In genomic region chr1:162596514-162597170, GRCh38 we compare ENCODE assay signal across 23 cellular contexts. TPM values are rescaled to one million over a fixed set of nuclear protein-coding genes. Genes with fewer than 3 reads are reported as not detected.
DNase-seq lines count a peak whose midpoint lies in the region; ATAC-seq, FAIRE-seq and TF ChIP-seq lines count a peak whose summit lies in the region.
"Had no signal": no experiment of that assay in that cellular context is flagged by ENCODE, and none has a peak within 500 bp of the region (broad histone marks: within the 10 kb centered on the region; RNA-seq: fewer than 3 reads in every experiment).

No MANE protein-coding gene starts in this region.

- CTCF ChIA-PET in Caco-2 (lab: Charles Lee): interaction anchor here (0.9 to 1.7 kb wide), 3 partner anchors 16 to 239 kb away, joined by 3 to 5 read pairs (median 4); no protein-coding TSS in a partner anchor
- CTCF ChIA-PET in HepG2 (lab: Yijun Ruan, JAX; ENCODE audit: low intra/inter-chr PET ratio, low total read pairs): no interaction called here

- H3K36me3 ChIP-seq in Caco-2 (ENCODE audit: control insufficient read depth, insufficient read depth, low read length): no peaks in the 10 kb centered on the region; the same call in 1 of the 2 replicates
- H3K36me3 ChIP-seq in endocrine pancreas (ENCODE audit: control insufficient read depth, insufficient read depth, low read length): peaks cover 2% of the 10 kb centered on the region
- peaks cover 6 to 60% of the 10 kb centered on the region in 2 experiments for H3K36me3 ChIP-seq in HepG2 (replicated peaks in 1 of 2; ENCODE audit: control insufficient read depth in 1 of 2, insufficient read depth in 2 of 2, low read length in 2 of 2)

- ATAC-seq in HepG2 (peak; percentile 89), HG02763 (IDR thresholded peaks at IDR 0.05; ENCODE audit: unreplicated experiment) (no peak), HG02840 (IDR thresholded peaks at IDR 0.05; ENCODE audit: low FRiP score, unreplicated experiment) (no peak)
- ATAC-seq: Panc1 had no signal

- TF ChIP-seq CTCF in Caco-2 (IDR thresholded peaks at IDR 0.05; ENCODE audit: insufficient read depth in 1 of 2, low read depth in 1 of 2, low read length in 1 of 2, severe bottlenecking in 1 of 2, unreplicated experiment in 1 of 2) (no peak), HepG2 (CRISPR knock-in tag; IDR thresholded peaks at IDR 0.05) (no peak)

- TF ChIP-seq EP300 in HepG2 (IDR thresholded peaks at IDR 0.05; ENCODE audit: low read depth in 2 of 2, low read length in 2 of 2): peak in 1 of 2 experiments; percentile 73; a peak in 2 of 4 replicates
- TF ChIP-seq EP300 in HepG2 (CRISPR knock-in tag; IDR thresholded peaks at IDR 0.05; ENCODE audit: borderline replicate concordance): no peak

- TF ChIP-seq RAD21 in HepG2 (CRISPR knock-in tag; IDR thresholded peaks at IDR 0.05): no peak

- no peak overlapping the region for H2AFZ ChIP-seq in HepG2 (ENCODE audit: low read length)

- POLR2A ChIA-PET in Caco-2 (lab: Charles Lee) (no interaction called here), HepG2 (lab: Yijun Ruan, JAX) (interaction anchor here (1.8 kb wide), 1 partner anchor 35 kb away, joined by 9 read pairs; the partner anchor contains the start of gene UAP1)

- H4K20me1 ChIP-seq in HepG2 (ENCODE audit: insufficient read depth, low read length): no peaks in the 10 kb centered on the region

- peaks cover 5% of the 10 kb centered on the region for H3K36me3 Mint-ChIP-seq in Caco-2 (ENCODE audit: insufficient read depth, unreplicated experiment)

- peak in 1 of 2 experiments; percentile 14 for DNase-seq in Caco-2
- DNase-seq in H54 (ENCODE audit: insufficient read length, low spot score): no peak
- DNase-seq in HepG2 (ENCODE audit: low spot score): peak; percentile 83
- DNase-seq in activated effector memory CD4-positive, alpha-beta T cell treated with Interleukin-2 at 50 U/mL for 16 hours: no peak
- no peak for DNase-seq in NCI-H1930 (lab: John Stamatoyannopoulos, UW)
- DNase-seq: 8988T, DMS 273 treated with DMSO at 0.1 percent for 48 hours, GF-D8, H9, Kasumi-1, MG63, NCI-H1048, NCI-H1436, NCI-H2029, NCI-H446, NCI-H69 had no signal

- no peaks in the 10 kb centered on the region for H3K9me3 Mint-ChIP-seq in Caco-2 (ENCODE audit: unreplicated experiment)
- H3K9me3 Mint-ChIP-seq: H9 had no signal

- H3K4me1 ChIP-seq in Caco-2: peaks cover 16% of the 10 kb centered on the region
- peaks cover 12% of the 10 kb centered on the region for H3K4me1 ChIP-seq in endocrine pancreas (ENCODE audit: control insufficient read depth, insufficient read depth, low read length)
- peaks cover 29% of the 10 kb centered on the region for H3K4me1 ChIP-seq in HepG2 (ENCODE audit: insufficient read depth, low read length)
- H3K4me1 ChIP-seq: SJSA1 had no signal

- H3K4me3 ChIP-seq in Caco-2 (ENCODE audit: low read depth, low read length): no peak overlapping the region
- peak overlapping the region; percentile 36 for H3K4me3 ChIP-seq in endocrine pancreas (ENCODE audit: control insufficient read depth, insufficient read depth, low read length)
- no peak overlapping the region; a peak in 2 of 6 replicates for H3K4me3 ChIP-seq in HepG2 (replicated peaks in 1 of 3; ENCODE audit: insufficient read depth in 1 of 3, low read depth in 2 of 3, low read length in 3 of 3)
- H3K4me3 ChIP-seq: MG63, SJSA1 had no signal

- H3K9ac ChIP-seq in endocrine pancreas (ENCODE audit: control insufficient read depth, insufficient read depth, low read length) (no peak overlapping the region), HepG2 (ENCODE audit: insufficient read depth, low read depth, low read length) (peak overlapping the region; percentile 4; the same call in 1 of the 2 replicates)

- peak overlapping the region; percentile 55 for H3K4me2 ChIP-seq in HepG2 (ENCODE audit: low read depth, low read length)

- in situ Hi-C loops in HepG2 (cut with HindIII; ENCODE audit: extremely low pct_ligation_motif_present, low pct_unique_long_range_greater_than_20kb): no loop called here

- no peaks in the 10 kb centered on the region for H3K27me3 Mint-ChIP-seq in Caco-2 (ENCODE audit: insufficient read depth, unreplicated experiment)

- intact Hi-C loops in Caco-2 (cut with micrococcal nuclease; ENCODE audit: unreplicated experiment): no loop called here
- intact Hi-C loops in HepG2 (cut with micrococcal nuclease; ENCODE audit: unreplicated experiment): loop anchor here (5.0 kb wide), 1 partner anchor 34 kb away; the partner anchor contains the start of gene UAP1

- BruUV-seq in Caco-2 (replicated peaks; lab: Mats Ljungman, UMichigan) (no TSS peak), HepG2 (replicated peaks; lab: Mats Ljungman, UMichigan) (no TSS peak)

- H3K27me3 ChIP-seq in Caco-2 (replicated peaks; ENCODE audit: control insufficient read depth, insufficient read depth, low read length): no peaks in the 10 kb centered on the region
- no peaks in the 10 kb centered on the region for H3K27me3 ChIP-seq in endocrine pancreas (ENCODE audit: control insufficient read depth, insufficient read depth, low read length)
- H3K27me3 ChIP-seq in HepG2 (ENCODE audit: control insufficient read depth in 1 of 2, insufficient read depth in 2 of 2, low read length in 2 of 2): no peaks in the 10 kb centered on the region
- H3K27me3 ChIP-seq: MG63, SJSA1 had no signal

- TF ChIP-seq POLR2A in H54 (IDR thresholded peaks at IDR 0.05; ENCODE audit: low read depth, low read length) (no peak), HepG2 (IDR thresholded peaks at IDR 0.05; ENCODE audit: insufficient read depth in 1 of 2, low read depth in 2 of 2, low read length in 2 of 2) (no peak)

- H3K27ac ChIP-seq in HepG2 (ENCODE audit: extremely low read length, insufficient read depth, low read length): peak overlapping the region; percentile 85
- H3K27ac ChIP-seq: SJSA1 had no signal

- peak overlapping the region; percentile 2 for H3K4me3 Mint-ChIP-seq in Caco-2 (ENCODE audit: unreplicated experiment)
- H3K4me3 Mint-ChIP-seq: CD14-positive monocyte, H9 had no signal

- H3K79me2 ChIP-seq in HepG2 (ENCODE audit: insufficient read depth, low read length): no peaks in the 10 kb centered on the region

- no peaks in the 10 kb centered on the region for H3K9me3 ChIP-seq in Caco-2
- no peaks in the 10 kb centered on the region for H3K9me3 ChIP-seq in endocrine pancreas (ENCODE audit: control insufficient read depth, low read length)
- no peaks in the 10 kb centered on the region for H3K9me3 ChIP-seq in HepG2 (ENCODE audit: low read length)
- H3K9me3 ChIP-seq: MG63, SJSA1 had no signal

- peaks cover 9% of the 10 kb centered on the region for H3K4me1 Mint-ChIP-seq in Caco-2 (ENCODE audit: low read depth, unreplicated experiment)
- H3K4me1 Mint-ChIP-seq: CD14-positive monocyte, H9 had no signal

- whole genome bisulfite sequencing in HepG2 (ENCODE audit: low lambda C conversion rate): 21% methylated on average over 2 of the region's 2 CpGs

- FAIRE-seq in H54 (lab: Jason Lieb, UNC) (peak; percentile 27), HepG2 (lab: Jason Lieb, UNC) (peak; percentile 60)
- FAIRE-seq: HTR-8/SVneo had no signal

- H3K27ac Mint-ChIP-seq in Caco-2 (ENCODE audit: unreplicated experiment): no peak overlapping the region
- H3K27ac Mint-ChIP-seq: CD14-positive monocyte, H9 had no signal

RNA-seq across cellular contexts. Expression of gene UAP1, which starts 35.1 kb away (rescaled TPM):
- 35.2 and 39.8 TPM in 2 replicates for total RNA-seq in Caco-2 (2022)
- total RNA-seq in HepG2 (2016; rRNA removed; fragmentation: Illumina TruSeq; extraction: Trizol): 117 and 162 TPM in 2 replicates
- 62.4 and 68.0 TPM in 2 replicates for total RNA-seq in HepG2 (2016; cell fraction: cytosol; rRNA removed; fragmentation: Illumina TruSeq; extraction: Trizol; ENCODE audit: low read depth)
- total RNA-seq in HepG2 (2016; cell fraction: insoluble cytoplasmic fraction; rRNA removed; fragmentation: Illumina TruSeq; extraction: Trizol): 109 and 140 TPM in 2 replicates
- total RNA-seq in HepG2 (2016; cell fraction: membrane; rRNA removed; fragmentation: Illumina TruSeq; extraction: Trizol): 135 and 144 TPM in 2 replicates
- total RNA-seq in HepG2 (2016; cell fraction: nucleus; rRNA removed; fragmentation: Illumina TruSeq; extraction: Trizol): 66.8 and 67.6 TPM in 2 replicates
- 37.9 and 48.4 TPM in 2 replicates for polyA plus RNA-seq in HepG2 (2011; rRNA removed)
- polyA plus RNA-seq in HepG2 (2011; cell fraction: cytosol; rRNA removed): 20.2 and 33.8 TPM in 2 replicates
- 18.1 and 22.9 TPM in 2 replicates for polyA plus RNA-seq in HepG2 (2011; cell fraction: nucleus; rRNA removed)
- 51.4 and 61.8 TPM in 2 replicates for polyA plus RNA-seq in HepG2 (2012)
- 57.2 and 59.6 TPM in 2 replicates for polyA plus RNA-seq in HepG2 (2016; cell fraction: cytosol; fragmentation: Illumina TruSeq; extraction: Trizol; ENCODE audit: low read depth)
- 107 and 111 TPM in 2 replicates for polyA plus RNA-seq in HepG2 (2016; cell fraction: insoluble cytoplasmic fraction; fragmentation: Illumina TruSeq; extraction: Trizol; ENCODE audit: low read depth)
- 89.8 and 91.7 TPM in 2 replicates for polyA plus RNA-seq in HepG2 (2016; cell fraction: membrane; fragmentation: Illumina TruSeq; extraction: Trizol; ENCODE audit: low read depth)
- 62.8 and 91.5 TPM in 2 replicates for polyA plus RNA-seq in HepG2 (2016; cell fraction: nucleus; fragmentation: Illumina TruSeq; extraction: Trizol; ENCODE audit: insufficient read depth, low read depth)
- polyA minus RNA-seq in HepG2 (2011; rRNA and poly(A)+ RNA removed; ENCODE audit: low replicate concordance): 19.0 and 32.6 TPM in 2 replicates
- polyA minus RNA-seq in HepG2 (2011; cell fraction: cytosol; rRNA and poly(A)+ RNA removed): 27.3 and 28.9 TPM in 2 replicates
- polyA minus RNA-seq in HepG2 (2011; cell fraction: nucleus; rRNA and poly(A)+ RNA removed): 69.6 and 72.4 TPM in 2 replicates

RNA-seq across cellular contexts. Expression of gene DDR2, which starts 35.6 kb away (rescaled TPM):
- total RNA-seq in Caco-2 (2022): 0.65 and 0.73 TPM in 2 replicates
- total RNA-seq in HepG2 (2016; rRNA removed; fragmentation: Illumina TruSeq; extraction: Trizol): 0.13 and 0.38 TPM in 2 replicates
- under 0.01 TPM in 1 of 2 replicates, not detected in the other for total RNA-seq in HepG2 (2016; cell fraction: cytosol; rRNA removed; fragmentation: Illumina TruSeq; extraction: Trizol; ENCODE audit: low read depth)
- 0.15 and 0.43 TPM in 2 replicates for total RNA-seq in HepG2 (2016; cell fraction: insoluble cytoplasmic fraction; rRNA removed; fragmentation: Illumina TruSeq; extraction: Trizol)
- 0.10 and 0.22 TPM in 2 replicates for total RNA-seq in HepG2 (2016; cell fraction: membrane; rRNA removed; fragmentation: Illumina TruSeq; extraction: Trizol)
- 1.3 and 2.1 TPM in 2 replicates for total RNA-seq in HepG2 (2016; cell fraction: nucleus; rRNA removed; fragmentation: Illumina TruSeq; extraction: Trizol)
- polyA plus RNA-seq in HepG2 (2011; rRNA removed): 0.30 and 0.36 TPM in 2 replicates
- 0.15 and 0.18 TPM in 2 replicates for polyA plus RNA-seq in HepG2 (2011; cell fraction: cytosol; rRNA removed)
- 0.84 and 1.3 TPM in 2 replicates for polyA plus RNA-seq in HepG2 (2011; cell fraction: nucleus; rRNA removed)
- 0.23 and 0.40 TPM in 2 replicates for polyA plus RNA-seq in HepG2 (2012)
- 0.02 and 0.07 TPM in 2 replicates for polyA plus RNA-seq in HepG2 (2016; cell fraction: cytosol; fragmentation: Illumina TruSeq; extraction: Trizol; ENCODE audit: low read depth)
- polyA plus RNA-seq in HepG2 (2016; cell fraction: insoluble cytoplasmic fraction; fragmentation: Illumina TruSeq; extraction: Trizol; ENCODE audit: low read depth): 0.09 and 0.14 TPM in 2 replicates
- polyA plus RNA-seq in HepG2 (2016; cell fraction: membrane; fragmentation: Illumina TruSeq; extraction: Trizol; ENCODE audit: low read depth): 0.02 TPM in 2 replicates
- polyA plus RNA-seq in HepG2 (2016; cell fraction: nucleus; fragmentation: Illumina TruSeq; extraction: Trizol; ENCODE audit: insufficient read depth, low read depth): 0.89 and 1.2 TPM in 2 replicates
- polyA minus RNA-seq in HepG2 (2011; rRNA and poly(A)+ RNA removed; ENCODE audit: low replicate concordance): 1.2 and 3.1 TPM in 2 replicates
- polyA minus RNA-seq in HepG2 (2011; cell fraction: cytosol; rRNA and poly(A)+ RNA removed): 0.59 TPM in 1 of 2 replicates, not detected in the other
- 1.5 and 2.5 TPM in 2 replicates for polyA minus RNA-seq in HepG2 (2011; cell fraction: nucleus; rRNA and poly(A)+ RNA removed)
- polyA plus RNA-seq: CD14-positive monocyte had no signal
